In the genomic region with DNA sequence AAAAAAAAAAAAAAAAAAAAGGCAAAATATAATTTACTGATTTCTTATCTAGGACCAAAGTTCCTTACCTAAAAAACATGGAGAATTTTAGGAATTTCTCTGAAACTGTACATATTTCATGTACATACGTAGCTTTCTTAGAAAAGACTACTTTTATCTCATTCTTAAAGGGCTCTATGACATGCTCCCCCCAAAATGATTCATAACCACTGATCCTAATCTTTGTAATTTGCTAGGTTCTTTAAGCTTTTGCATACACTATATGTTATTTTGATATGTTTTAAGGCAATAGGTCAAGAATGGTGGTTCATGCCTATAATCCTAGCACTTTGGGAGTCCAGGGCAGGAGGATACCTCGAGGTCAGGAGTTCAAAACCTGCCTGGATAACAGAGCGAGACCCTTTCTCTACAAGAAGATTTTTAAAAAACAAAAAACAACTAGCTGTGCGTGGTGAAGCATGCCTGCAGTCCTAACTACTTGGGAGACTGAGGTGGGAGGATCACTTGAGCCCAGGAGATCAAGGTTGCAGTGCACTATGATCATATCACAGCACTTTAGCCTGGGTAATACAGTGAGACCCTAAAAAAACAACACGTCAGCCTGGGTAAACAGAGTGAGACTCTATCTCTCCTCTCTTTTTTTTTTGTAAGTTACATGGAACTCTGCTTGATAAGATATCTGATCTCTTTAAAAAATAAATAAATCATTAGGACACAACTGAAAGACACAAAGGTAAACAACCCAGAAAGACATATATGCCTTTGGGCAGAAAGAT, we compare ENCODE assay signal across 1 cellular context.
A peak's percentile ranks its signal among the peaks of the same experiment; 100 is the strongest.
TF ChIP-seq lines count a peak whose summit lies in the region.

No MANE protein-coding gene starts in this region.

TF ChIP-seq in HEK293, 187 proteins besides CTCF, POLR2A, EP300 and RAD21 (continued from another document and continues in another):
- TF ChIP-seq, protein P1, sequence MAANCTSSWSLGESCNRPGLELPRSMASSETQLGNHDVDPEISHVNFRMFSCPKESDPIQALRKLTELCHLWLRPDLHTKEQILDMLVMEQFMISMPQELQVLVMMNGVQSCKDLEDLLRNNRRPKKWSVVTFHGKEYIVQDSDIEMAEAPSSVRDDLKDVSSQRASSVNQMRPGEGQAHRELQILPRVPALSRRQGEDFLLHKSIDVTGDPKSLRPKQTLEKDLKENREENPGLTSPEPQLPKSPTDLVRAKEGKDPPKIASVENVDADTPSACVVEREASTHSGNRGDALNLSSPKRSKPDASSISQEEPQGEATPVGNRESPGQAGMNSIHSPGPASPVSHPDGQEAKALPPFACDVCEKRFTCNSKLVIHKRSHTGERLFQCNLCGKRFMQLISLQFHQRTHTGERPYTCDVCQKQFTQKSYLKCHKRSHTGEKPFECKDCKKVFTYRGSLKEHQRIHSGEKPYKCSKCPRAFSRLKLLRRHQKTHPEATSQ (tag by site-specific recombination; IDR thresholded peaks at IDR 0.05) = no peak
- TF ChIP-seq ZNF2 (tag by site-specific recombination; IDR thresholded peaks at IDR 0.05) (no peak), GLI2 (tag by site-specific recombination; IDR thresholded peaks at IDR 0.05; ENCODE audit: borderline replicate concordance, low read depth) (peak; percentile 38; the same call in 1 of the 2 replicates), ZBTB8A (tag by site-specific recombination; IDR thresholded peaks at IDR 0.05) (no peak), ZNF274 (IDR thresholded peaks at IDR 0.05; ENCODE audit: low read length) (no peak), ZNF274 (tag by site-specific recombination; IDR thresholded peaks at IDR 0.05; ENCODE audit: borderline replicate concordance) (no peak), ZNF843 (tag by site-specific recombination; IDR thresholded peaks at IDR 0.05) (peak; percentile 76), ZNF10 (tag by site-specific recombination; IDR thresholded peaks at IDR 0.05) (peak; percentile 10; the same call in 1 of the 2 replicates), WT1 (tag by site-specific recombination; IDR thresholded peaks at IDR 0.05) (peak; percentile 83), KLF8 (tag by site-specific recombination; IDR thresholded peaks at IDR 0.05) (peak; percentile 65; the same call in 1 of the 2 replicates), ZNF561 (tag by site-specific recombination; IDR thresholded peaks at IDR 0.05; ENCODE audit: borderline replicate concordance) (0 out of 2 replicates have a peak, but pooled peaks have one; percentile 57), ZNF366 (tag by site-specific recombination; conservative IDR thresholded peaks at IDR 0.05) (0 out of 2 replicates have a peak, but pooled peaks have one; percentile 35), ZNF768 (tag by site-specific recombination; IDR thresholded peaks at IDR 0.05) (no peak), ZNF24 (tag by site-specific recombination; IDR thresholded peaks at IDR 0.05) (peak; percentile 87), ZNF23 (tag by site-specific recombination; IDR thresholded peaks at IDR 0.05; ENCODE audit: borderline replicate concordance) (no peak), ZBTB21 (tag by site-specific recombination; IDR thresholded peaks at IDR 0.05) (no peak), ZNF112 (tag by site-specific recombination; IDR thresholded peaks at IDR 0.05) (no peak), ZNF600 (tag by site-specific recombination; IDR thresholded peaks at IDR 0.05) (no peak; the same call in 1 of the 2 replicates), ZXDB (tag by site-specific recombination; IDR thresholded peaks at IDR 0.05) (peak; percentile 91), ZNF48 (tag by site-specific recombination; IDR thresholded peaks at IDR 0.05) (no peak), ZNF324 (tag by site-specific recombination; IDR thresholded peaks at IDR 0.05) (no peak), FEZF1 (tag by site-specific recombination; IDR thresholded peaks at IDR 0.05) (peak; percentile 70), IKZF3 (tag by site-specific recombination; IDR thresholded peaks at IDR 0.05) (peak; percentile 53; the same call in 1 of the 2 replicates), ZNF76 (tag by site-specific recombination; IDR thresholded peaks at IDR 0.05; ENCODE audit: borderline replicate concordance, low read depth) (no peak), ZNF549 (tag by site-specific recombination; IDR thresholded peaks at IDR 0.05) (no peak), ZNF239 (tag by site-specific recombination; IDR thresholded peaks at IDR 0.05) (no peak), ZNF132 (tag by site-specific recombination; IDR thresholded peaks at IDR 0.05; ENCODE audit: borderline replicate concordance) (no peak), TRIM28 (IDR thresholded peaks at IDR 0.05; ENCODE audit: borderline replicate concordance, low read length) (peak; percentile 74; the same call in 1 of the 2 replicates)
- TF ChIP-seq, protein P2, sequence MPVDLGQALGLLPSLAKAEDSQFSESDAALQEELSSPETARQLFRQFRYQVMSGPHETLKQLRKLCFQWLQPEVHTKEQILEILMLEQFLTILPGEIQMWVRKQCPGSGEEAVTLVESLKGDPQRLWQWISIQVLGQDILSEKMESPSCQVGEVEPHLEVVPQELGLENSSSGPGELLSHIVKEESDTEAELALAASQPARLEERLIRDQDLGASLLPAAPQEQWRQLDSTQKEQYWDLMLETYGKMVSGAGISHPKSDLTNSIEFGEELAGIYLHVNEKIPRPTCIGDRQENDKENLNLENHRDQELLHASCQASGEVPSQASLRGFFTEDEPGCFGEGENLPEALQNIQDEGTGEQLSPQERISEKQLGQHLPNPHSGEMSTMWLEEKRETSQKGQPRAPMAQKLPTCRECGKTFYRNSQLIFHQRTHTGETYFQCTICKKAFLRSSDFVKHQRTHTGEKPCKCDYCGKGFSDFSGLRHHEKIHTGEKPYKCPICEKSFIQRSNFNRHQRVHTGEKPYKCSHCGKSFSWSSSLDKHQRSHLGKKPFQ (tag by site-specific recombination; IDR thresholded peaks at IDR 0.05) = peak; percentile 54; the same call in 1 of the 2 replicates
- TF ChIP-seq, protein P3, sequence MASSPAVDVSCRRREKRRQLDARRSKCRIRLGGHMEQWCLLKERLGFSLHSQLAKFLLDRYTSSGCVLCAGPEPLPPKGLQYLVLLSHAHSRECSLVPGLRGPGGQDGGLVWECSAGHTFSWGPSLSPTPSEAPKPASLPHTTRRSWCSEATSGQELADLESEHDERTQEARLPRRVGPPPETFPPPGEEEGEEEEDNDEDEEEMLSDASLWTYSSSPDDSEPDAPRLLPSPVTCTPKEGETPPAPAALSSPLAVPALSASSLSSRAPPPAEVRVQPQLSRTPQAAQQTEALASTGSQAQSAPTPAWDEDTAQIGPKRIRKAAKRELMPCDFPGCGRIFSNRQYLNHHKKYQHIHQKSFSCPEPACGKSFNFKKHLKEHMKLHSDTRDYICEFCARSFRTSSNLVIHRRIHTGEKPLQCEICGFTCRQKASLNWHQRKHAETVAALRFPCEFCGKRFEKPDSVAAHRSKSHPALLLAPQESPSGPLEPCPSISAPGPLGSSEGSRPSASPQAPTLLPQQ (tag by site-specific recombination; IDR thresholded peaks at IDR 0.05) = 0 out of 2 replicates have a peak, but pooled peaks have one; percentile 26
- TF ChIP-seq, protein P4, sequence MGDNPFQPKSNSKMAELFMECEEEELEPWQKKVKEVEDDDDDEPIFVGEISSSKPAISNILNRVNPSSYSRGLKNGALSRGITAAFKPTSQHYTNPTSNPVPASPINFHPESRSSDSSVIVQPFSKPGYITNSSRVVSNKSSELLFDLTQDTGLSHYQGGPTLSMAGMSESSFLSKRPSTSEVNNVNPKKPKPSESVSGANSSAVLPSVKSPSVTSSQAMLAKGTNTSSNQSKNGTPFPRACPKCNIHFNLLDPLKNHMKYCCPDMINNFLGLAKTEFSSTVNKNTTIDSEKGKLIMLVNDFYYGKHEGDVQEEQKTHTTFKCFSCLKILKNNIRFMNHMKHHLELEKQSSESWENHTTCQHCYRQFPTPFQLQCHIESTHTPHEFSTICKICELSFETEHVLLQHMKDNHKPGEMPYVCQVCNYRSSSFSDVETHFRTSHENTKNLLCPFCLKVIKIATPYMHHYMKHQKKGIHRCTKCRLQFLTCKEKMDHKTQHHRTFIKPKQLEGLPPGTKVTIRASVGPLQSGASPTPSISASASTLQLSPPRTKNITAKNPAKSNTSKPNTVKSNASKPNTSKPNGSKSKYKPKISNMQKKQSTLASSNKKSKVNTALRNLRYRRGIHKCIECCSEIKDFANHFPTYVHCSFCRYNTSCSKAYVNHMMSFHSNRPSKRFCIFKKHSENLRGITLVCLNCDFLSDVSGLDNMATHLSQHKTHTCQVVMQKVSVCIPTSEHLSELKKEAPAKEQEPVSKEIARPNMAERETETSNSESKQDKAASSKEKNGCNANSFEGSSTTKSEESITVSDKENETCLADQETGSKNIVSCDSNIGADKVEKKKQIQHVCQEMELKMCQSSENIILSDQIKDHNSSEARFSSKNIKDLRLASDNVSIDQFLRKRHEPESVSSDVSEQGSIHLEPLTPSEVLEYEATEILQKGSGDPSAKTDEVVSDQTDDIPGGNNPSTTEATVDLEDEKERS (tag by site-specific recombination; IDR thresholded peaks at IDR 0.05) = no peak
- TF ChIP-seq, protein P5, sequence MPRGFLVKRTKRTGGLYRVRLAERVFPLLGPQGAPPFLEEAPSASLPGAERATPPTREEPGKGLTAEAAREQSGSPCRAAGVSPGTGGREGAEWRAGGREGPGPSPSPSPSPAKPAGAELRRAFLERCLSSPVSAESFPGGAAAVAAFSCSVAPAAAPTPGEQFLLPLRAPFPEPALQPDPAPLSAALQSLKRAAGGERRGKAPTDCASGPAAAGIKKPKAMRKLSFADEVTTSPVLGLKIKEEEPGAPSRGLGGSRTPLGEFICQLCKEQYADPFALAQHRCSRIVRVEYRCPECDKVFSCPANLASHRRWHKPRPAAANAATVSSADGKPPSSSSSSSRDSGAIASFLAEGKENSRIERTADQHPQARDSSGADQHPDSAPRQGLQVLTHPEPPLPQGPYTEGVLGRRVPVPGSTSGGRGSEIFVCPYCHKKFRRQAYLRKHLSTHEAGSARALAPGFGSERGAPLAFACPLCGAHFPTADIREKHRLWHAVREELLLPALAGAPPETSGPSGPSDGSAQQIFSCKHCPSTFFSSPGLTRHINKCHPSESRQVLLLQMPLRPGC (tag by site-specific recombination; IDR thresholded peaks at IDR 0.05) = peak; percentile 76
- TF ChIP-seq, protein P6, sequence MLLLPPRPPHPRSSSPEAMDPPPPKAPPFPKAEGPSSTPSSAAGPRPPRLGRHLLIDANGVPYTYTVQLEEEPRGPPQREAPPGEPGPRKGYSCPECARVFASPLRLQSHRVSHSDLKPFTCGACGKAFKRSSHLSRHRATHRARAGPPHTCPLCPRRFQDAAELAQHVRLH (tag by site-specific recombination; IDR thresholded peaks at IDR 0.05) = peak; percentile 53; the same call in 1 of the 2 replicates
- TF ChIP-seq, protein P7, sequence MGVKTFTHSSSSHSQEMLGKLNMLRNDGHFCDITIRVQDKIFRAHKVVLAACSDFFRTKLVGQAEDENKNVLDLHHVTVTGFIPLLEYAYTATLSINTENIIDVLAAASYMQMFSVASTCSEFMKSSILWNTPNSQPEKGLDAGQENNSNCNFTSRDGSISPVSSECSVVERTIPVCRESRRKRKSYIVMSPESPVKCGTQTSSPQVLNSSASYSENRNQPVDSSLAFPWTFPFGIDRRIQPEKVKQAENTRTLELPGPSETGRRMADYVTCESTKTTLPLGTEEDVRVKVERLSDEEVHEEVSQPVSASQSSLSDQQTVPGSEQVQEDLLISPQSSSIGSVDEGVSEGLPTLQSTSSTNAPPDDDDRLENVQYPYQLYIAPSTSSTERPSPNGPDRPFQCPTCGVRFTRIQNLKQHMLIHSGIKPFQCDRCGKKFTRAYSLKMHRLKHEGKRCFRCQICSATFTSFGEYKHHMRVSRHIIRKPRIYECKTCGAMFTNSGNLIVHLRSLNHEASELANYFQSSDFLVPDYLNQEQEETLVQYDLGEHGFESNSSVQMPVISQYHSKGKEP (tag by site-specific recombination; IDR thresholded peaks at IDR 0.05) = peak; percentile 64; the same call in 1 of the 2 replicates
- TF ChIP-seq, protein P8, sequence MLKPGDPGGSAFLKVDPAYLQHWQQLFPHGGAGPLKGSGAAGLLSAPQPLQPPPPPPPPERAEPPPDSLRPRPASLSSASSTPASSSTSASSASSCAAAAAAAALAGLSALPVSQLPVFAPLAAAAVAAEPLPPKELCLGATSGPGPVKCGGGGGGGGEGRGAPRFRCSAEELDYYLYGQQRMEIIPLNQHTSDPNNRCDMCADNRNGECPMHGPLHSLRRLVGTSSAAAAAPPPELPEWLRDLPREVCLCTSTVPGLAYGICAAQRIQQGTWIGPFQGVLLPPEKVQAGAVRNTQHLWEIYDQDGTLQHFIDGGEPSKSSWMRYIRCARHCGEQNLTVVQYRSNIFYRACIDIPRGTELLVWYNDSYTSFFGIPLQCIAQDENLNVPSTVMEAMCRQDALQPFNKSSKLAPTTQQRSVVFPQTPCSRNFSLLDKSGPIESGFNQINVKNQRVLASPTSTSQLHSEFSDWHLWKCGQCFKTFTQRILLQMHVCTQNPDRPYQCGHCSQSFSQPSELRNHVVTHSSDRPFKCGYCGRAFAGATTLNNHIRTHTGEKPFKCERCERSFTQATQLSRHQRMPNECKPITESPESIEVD (tag by site-specific recombination; IDR thresholded peaks at IDR 0.05) = 0 out of 2 replicates have a peak, but pooled peaks have one; percentile 4
- TF ChIP-seq, protein P9, sequence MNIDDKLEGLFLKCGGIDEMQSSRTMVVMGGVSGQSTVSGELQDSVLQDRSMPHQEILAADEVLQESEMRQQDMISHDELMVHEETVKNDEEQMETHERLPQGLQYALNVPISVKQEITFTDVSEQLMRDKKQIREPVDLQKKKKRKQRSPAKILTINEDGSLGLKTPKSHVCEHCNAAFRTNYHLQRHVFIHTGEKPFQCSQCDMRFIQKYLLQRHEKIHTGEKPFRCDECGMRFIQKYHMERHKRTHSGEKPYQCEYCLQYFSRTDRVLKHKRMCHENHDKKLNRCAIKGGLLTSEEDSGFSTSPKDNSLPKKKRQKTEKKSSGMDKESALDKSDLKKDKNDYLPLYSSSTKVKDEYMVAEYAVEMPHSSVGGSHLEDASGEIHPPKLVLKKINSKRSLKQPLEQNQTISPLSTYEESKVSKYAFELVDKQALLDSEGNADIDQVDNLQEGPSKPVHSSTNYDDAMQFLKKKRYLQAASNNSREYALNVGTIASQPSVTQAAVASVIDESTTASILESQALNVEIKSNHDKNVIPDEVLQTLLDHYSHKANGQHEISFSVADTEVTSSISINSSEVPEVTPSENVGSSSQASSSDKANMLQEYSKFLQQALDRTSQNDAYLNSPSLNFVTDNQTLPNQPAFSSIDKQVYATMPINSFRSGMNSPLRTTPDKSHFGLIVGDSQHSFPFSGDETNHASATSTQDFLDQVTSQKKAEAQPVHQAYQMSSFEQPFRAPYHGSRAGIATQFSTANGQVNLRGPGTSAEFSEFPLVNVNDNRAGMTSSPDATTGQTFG (tag by site-specific recombination; IDR thresholded peaks at IDR 0.05; ENCODE audit: borderline replicate concordance) = no peak
- TF ChIP-seq, protein P10, sequence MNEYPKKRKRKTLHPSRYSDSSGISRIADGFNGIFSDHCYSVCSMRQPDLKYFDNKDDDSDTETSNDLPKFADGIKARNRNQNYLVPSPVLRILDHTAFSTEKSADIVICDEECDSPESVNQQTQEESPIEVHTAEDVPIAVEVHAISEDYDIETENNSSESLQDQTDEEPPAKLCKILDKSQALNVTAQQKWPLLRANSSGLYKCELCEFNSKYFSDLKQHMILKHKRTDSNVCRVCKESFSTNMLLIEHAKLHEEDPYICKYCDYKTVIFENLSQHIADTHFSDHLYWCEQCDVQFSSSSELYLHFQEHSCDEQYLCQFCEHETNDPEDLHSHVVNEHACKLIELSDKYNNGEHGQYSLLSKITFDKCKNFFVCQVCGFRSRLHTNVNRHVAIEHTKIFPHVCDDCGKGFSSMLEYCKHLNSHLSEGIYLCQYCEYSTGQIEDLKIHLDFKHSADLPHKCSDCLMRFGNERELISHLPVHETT (tag by site-specific recombination; IDR thresholded peaks at IDR 0.05) = peak; percentile 81
